27 cellular contexts compared by ENCODE assay signal in the genomic region with DNA sequence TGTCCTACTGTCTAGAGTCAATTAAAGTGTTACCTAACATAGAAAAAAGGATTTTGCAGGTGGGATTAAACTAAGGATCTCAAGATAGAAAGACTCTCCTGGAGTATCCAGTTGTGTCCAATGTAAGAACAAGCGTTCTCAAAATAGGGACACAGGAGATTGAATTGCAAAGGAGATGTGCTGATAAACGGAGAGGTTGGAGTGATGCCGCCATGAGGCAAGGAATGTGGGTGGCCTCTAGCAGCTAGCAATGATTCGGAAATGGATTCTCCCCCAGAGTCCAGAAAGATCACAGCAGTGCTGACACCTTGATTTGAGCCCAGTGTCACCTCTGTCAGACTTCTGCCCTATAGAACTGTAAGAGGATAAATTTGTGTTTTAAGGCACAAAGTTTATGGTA. TPM values are rescaled to one million over a fixed set of nuclear protein-coding genes. Genes with fewer than 3 reads are reported as not detected.
"Had no signal": no experiment of that assay in that cellular context is flagged by ENCODE, and none has a peak within 500 bp of the region (broad histone marks: within the 10 kb centered on the region; RNA-seq: fewer than 3 reads in every experiment).

No MANE protein-coding gene starts in this region.

- H3K4me3 Mint-ChIP-seq: central memory CD8-positive, alpha-beta T cell; mesothelial cell of epicardium; naive B cell; neural crest cell had no signal

- H3K27ac Mint-ChIP-seq: mesothelial cell of epicardium, naive B cell had no signal

- ATAC-seq: foreskin keratinocyte, heart left ventricle, pancreas had no signal

- H3K4me1 Mint-ChIP-seq: mesothelial cell of epicardium, neural crest cell had no signal

- DNase-seq: activated CD4-positive, CD25-positive, alpha-beta regulatory T cell treated with anti-CD3 and anti-CD28 coated beads, Interleukin-2, amount 50 U/mL, for 72 hours; activated effector memory CD4-positive, alpha-beta T cell treated with Interleukin-2 at 50 U/mL for 16 hours; activated naive CD4-positive, alpha-beta T cell treated with Interleukin-2 at 50 U/mL for 16 hours; dermis blood vessel endothelial cell; effector CD4-positive, alpha-beta T cell; foreskin keratinocyte; heart left ventricle; naive B cell; nucleus accumbens; pancreas; retina; sigmoid colon; stimulated activated CD4-positive, alpha-beta T cell treated with anti-CD3 and anti-CD28 coated beads, Interleukin-15, amount 100 ng/mL, for 24 hours; stimulated activated CD4-positive, alpha-beta T cell treated with anti-CD3 and anti-CD28 coated beads, Interleukin-2, amount 100 ng/mL, for 24 hours; stimulated activated naive CD4-positive, alpha-beta T cell treated with Interleukin-2 at 50 U/mL for 16 hours; trophoblast cell; uterus had no signal

- H3K9me3 Mint-ChIP-seq: central memory CD8-positive, alpha-beta T cell had no signal

RNA-seq across cellular contexts. Expression of a gene that starts 24.1 kb away (rescaled TPM):
- total RNA-seq: mesothelial cell of epicardium, neural crest cell, SJSA1 had no signal

RNA-seq across cellular contexts. Expression of a gene that starts 35.5 kb away (rescaled TPM):
- total RNA-seq: breast epithelium, dermis blood vessel endothelial cell, esophagus muscularis mucosa, foreskin keratinocyte, heart left ventricle, kidney epithelial cell, mesothelial cell of epicardium, neural crest cell, pancreas, prostate gland, sigmoid colon, SJSA1, subcutaneous adipose tissue, thoracic aorta, uterus had no signal

RNA-seq across cellular contexts. Expression of a gene that starts 44.3 kb away (rescaled TPM):
- total RNA-seq: breast epithelium, dermis blood vessel endothelial cell, esophagus muscularis mucosa, heart left ventricle, neural crest cell, pancreas, prostate gland, sigmoid colon, SJSA1, subcutaneous adipose tissue, thoracic aorta, uterus had no signal

RNA-seq across cellular contexts. Expression of a gene that starts 50.6 kb away (rescaled TPM):
- total RNA-seq: breast epithelium, dermis blood vessel endothelial cell, esophagus muscularis mucosa, foreskin keratinocyte, heart left ventricle, kidney epithelial cell, mesothelial cell of epicardium, neural crest cell, pancreas, prostate gland, sigmoid colon, SJSA1, subcutaneous adipose tissue, thoracic aorta, uterus had no signal
